In the genomic region with DNA sequence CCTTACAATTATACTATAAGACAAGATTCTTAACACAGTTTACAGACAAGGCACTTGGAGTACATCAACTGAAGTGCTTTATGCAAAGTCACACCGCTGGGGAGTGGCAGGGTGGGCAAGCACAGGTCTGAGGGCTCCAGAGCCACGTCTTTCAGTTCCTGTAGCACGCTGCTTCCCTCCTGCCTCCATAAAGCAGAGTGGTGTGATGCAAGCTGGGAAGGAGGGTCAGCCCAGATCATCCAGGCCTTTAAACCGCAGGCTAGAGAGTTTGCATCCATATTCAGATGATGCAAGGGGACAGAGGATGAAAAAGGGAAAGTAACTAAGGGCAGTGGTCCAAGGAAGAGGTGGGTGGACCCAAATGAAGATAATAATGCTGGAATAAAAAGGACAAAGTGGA, we compare ENCODE assay signal across 1 cellular context.
TF ChIP-seq lines count a peak whose summit lies in the region.

No MANE protein-coding gene starts in this region.

TF ChIP-seq in H1, 55 proteins besides CTCF, POLR2A, EP300 and RAD21:
- no peak for TF ChIP-seq POLR2AphosphoS5 (IDR thresholded peaks at IDR 0.05; ENCODE audit: low read depth, low read length)
- no peak for TF ChIP-seq CBX5 (IDR thresholded peaks at IDR 0.05; ENCODE audit: low read depth, low read length)
- TF ChIP-seq KDM5A (IDR thresholded peaks at IDR 0.05; ENCODE audit: low read length): no peak
- TF ChIP-seq TCF12 (IDR thresholded peaks at IDR 0.05; ENCODE audit: low read depth, low read length): no peak
- no peak for TF ChIP-seq JUN (IDR thresholded peaks at IDR 0.05; ENCODE audit: low read depth, low read length)
- no peak for TF ChIP-seq EZH2 (IDR thresholded peaks at IDR 0.05; ENCODE audit: low read depth, low read length, severe bottlenecking)
- no peak for TF ChIP-seq TAF7 (optimal IDR thresholded peaks at IDR 0.05; ENCODE audit: borderline replicate concordance, low read depth, low read length)
- TF ChIP-seq CEBPB (IDR thresholded peaks at IDR 0.05; ENCODE audit: low read depth, low read length): no peak
- no peak for TF ChIP-seq SP2 (IDR thresholded peaks at IDR 0.05; ENCODE audit: low read length)
- TF ChIP-seq SIN3A (conservative IDR thresholded peaks at IDR 0.05 in 1 of 2, IDR thresholded peaks at IDR 0.05 in 1 of 2; ENCODE audit: low read depth in 1 of 2, low read length in 2 of 2): no peak
- no peak for TF ChIP-seq ASH2L (IDR thresholded peaks at IDR 0.05; ENCODE audit: low read length)
- no peak for TF ChIP-seq GABPA (IDR thresholded peaks at IDR 0.05; ENCODE audit: borderline replicate concordance, insufficient read depth, low read length)
- TF ChIP-seq, protein P1, sequence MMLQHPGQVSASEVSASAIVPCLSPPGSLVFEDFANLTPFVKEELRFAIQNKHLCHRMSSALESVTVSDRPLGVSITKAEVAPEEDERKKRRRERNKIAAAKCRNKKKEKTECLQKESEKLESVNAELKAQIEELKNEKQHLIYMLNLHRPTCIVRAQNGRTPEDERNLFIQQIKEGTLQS (IDR thresholded peaks at IDR 0.05; ENCODE audit: insufficient read depth, low read depth, low read length): no peak
- no peak for TF ChIP-seq CREB1 (IDR thresholded peaks at IDR 0.05)
- no peak for TF ChIP-seq SAP30 (IDR thresholded peaks at IDR 0.05; ENCODE audit: insufficient read depth, insufficient replicate concordance, low read length)
- TF ChIP-seq NANOG (IDR thresholded peaks at IDR 0.05; ENCODE audit: insufficient read depth, low read depth, low read length, poor library complexity, severe bottlenecking): no peak
- TF ChIP-seq SP1 (IDR thresholded peaks at IDR 0.05; ENCODE audit: low read depth, low read length): no peak
- TF ChIP-seq KDM4A (IDR thresholded peaks at IDR 0.05; ENCODE audit: low read depth, low read length, severe bottlenecking): no peak
- no peak for TF ChIP-seq POU5F1 (IDR thresholded peaks at IDR 0.05; ENCODE audit: low read depth, low read length)
- no peak for TF ChIP-seq GTF2F1 (IDR thresholded peaks at IDR 0.05; ENCODE audit: borderline replicate concordance, low read depth, low read length)
